Comparison of ENCODE assay signal across 21 cellular contexts in the genomic region with DNA sequence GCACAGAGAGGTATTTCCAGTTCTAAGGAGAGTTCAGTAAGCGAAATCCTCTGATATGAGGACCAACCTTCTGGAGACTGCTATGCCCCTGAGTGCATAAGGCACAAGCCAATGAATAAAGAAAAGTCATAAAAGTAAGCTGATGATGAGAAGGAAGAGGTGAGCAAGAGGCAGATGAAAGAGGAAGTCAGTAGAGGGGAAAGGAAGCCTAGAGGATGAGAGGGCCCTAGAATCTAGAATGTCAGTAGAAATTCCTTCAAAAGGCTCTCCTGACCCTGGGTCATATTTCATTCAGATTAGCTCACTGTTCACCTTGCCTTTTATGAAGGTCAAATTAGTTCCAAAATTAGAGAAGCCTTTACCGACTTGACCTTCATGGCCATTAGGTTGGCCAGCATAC.
"Had no signal": no experiment of that assay in that cellular context is flagged by ENCODE, and none has a peak within 500 bp of the region (broad histone marks: within the 10 kb centered on the region; RNA-seq: fewer than 3 reads in every experiment).

No MANE protein-coding gene starts in this region.

- H3K9me3 ChIP-seq: Peyer's patch had no signal

- H3K4me3 ChIP-seq: cardiac muscle cell, Peyer's patch had no signal

- H3K27ac ChIP-seq: brain microvascular endothelial cell, cardiac muscle cell, Peyer's patch, RWPE1 had no signal

- H3K27me3 ChIP-seq: brain microvascular endothelial cell, cardiac muscle cell, Peyer's patch had no signal

- DNase-seq: activated CD4-positive, alpha-beta memory T cell treated with anti-CD3 and anti-CD28 coated beads, Interleukin-2, amount 10 ng/mL, durations not matched to agents 7 days and 5 days; activated CD4-positive, alpha-beta T cell treated with anti-CD3 and anti-CD28 coated beads for 36 hours; activated CD4-positive, alpha-beta T cell treated with anti-CD3 and anti-CD28 coated beads, Interleukin-2, amount 50 U/mL, for 1 hour; activated gamma-delta T cell; activated naive CD4-positive, alpha-beta T cell treated with anti-CD3 and anti-CD28 coated beads for 36 hours; activated T-cell treated with anti-CD3 and anti-CD28 coated beads for 4 hours; activated T-cell treated with anti-CD3 and anti-CD28 coated beads, Interleukin-2, amount 50 U/mL, for 48 hours; amygdala; brain microvascular endothelial cell; NCI-H1105; NCI-H1436; NCI-H1694 treated with DMSO at 0.1 percent for 48 hours; NCI-H2081; NCI-H446; NCI-H524; Peyer's patch; Right ventricle myocardium superior; T-helper 17 cell; T-helper 9 cell had no signal

- H3K4me1 ChIP-seq: Peyer's patch had no signal

- H3K36me3 ChIP-seq: brain microvascular endothelial cell, cardiac muscle cell, Peyer's patch had no signal
